ENCODE assay signal across 8 cellular contexts in genomic region chr13:114339779-114340534, GRCh38. TPM values are rescaled to one million over a fixed set of nuclear protein-coding genes. Genes with fewer than 3 reads are reported as not detected.
A peak's percentile ranks its signal among the peaks of the same experiment; 100 is the strongest.
DNase-seq lines count a peak whose midpoint lies in the region; ATAC-seq and TF ChIP-seq lines count a peak whose summit lies in the region.

No MANE protein-coding gene starts in this region.

- intact Hi-C loops in Right ventricle myocardium inferior (cut with DNase I) (no loop called here), cardiac septum (cut with DNase I) (no loop called here)
- intact Hi-C loops in activated CD4-positive, alpha-beta T cell treated with anti-CD3 and anti-CD28 coated beads for 36 hours (cut with DNase I, micrococcal nuclease), result no loop called here

- H3K27ac Mint-ChIP-seq in activated CD4-positive, alpha-beta T cell treated with anti-CD3 and anti-CD28 coated beads for 36 hours, result no peak overlapping the region
- H3K27ac Mint-ChIP-seq in endothelial cell (ENCODE audit: unreplicated experiment) (no peak overlapping the region), nephron progenitor cell (no peak overlapping the region)

- peak; percentile 70 for DNase-seq in Right ventricle myocardium inferior (ENCODE audit: missing footprints)
- DNase-seq in cardiac septum (ENCODE audit: low spot score), result no peak
- DNase-seq in NCI-H187 treated with DMSO at 0.1 percent for 48 hours (lab: John Stamatoyannopoulos, UW), result peak; percentile 35
- peak; percentile 61 for DNase-seq in activated CD4-positive, alpha-beta T cell treated with anti-CD3 and anti-CD28 coated beads for 36 hours
- DNase-seq in endothelial cell (ENCODE audit: low spot score), result no peak
- DNase-seq in nephron progenitor cell, result no peak
- DNase-seq in iPS-NIHi7 (ENCODE audit: extremely low spot score), result no peak

- H3K36me3 Mint-ChIP-seq in activated CD4-positive, alpha-beta T cell treated with anti-CD3 and anti-CD28 coated beads for 36 hours (ENCODE audit: low read depth), result no peaks in the 10 kb centered on the region
- no peaks in the 10 kb centered on the region for H3K36me3 Mint-ChIP-seq in endothelial cell (ENCODE audit: low read depth, unreplicated experiment)
- H3K36me3 Mint-ChIP-seq in nephron progenitor cell (ENCODE audit: low read depth), result no peaks in the 10 kb centered on the region

- no peaks in the 10 kb centered on the region for H3K27me3 Mint-ChIP-seq in activated CD4-positive, alpha-beta T cell treated with anti-CD3 and anti-CD28 coated beads for 36 hours
- H3K27me3 Mint-ChIP-seq in endothelial cell (ENCODE audit: unreplicated experiment) (no peaks in the 10 kb centered on the region), nephron progenitor cell (ENCODE audit: low read depth, poor library complexity) (peaks cover 8% of the 10 kb centered on the region)

- H3K9me3 Mint-ChIP-seq in activated CD4-positive, alpha-beta T cell treated with anti-CD3 and anti-CD28 coated beads for 36 hours (ENCODE audit: low read depth), result no peaks in the 10 kb centered on the region
- no peaks in the 10 kb centered on the region for H3K9me3 Mint-ChIP-seq in endothelial cell (ENCODE audit: unreplicated experiment)
- no peaks in the 10 kb centered on the region for H3K9me3 Mint-ChIP-seq in nephron progenitor cell

- H3K4me1 Mint-ChIP-seq in activated CD4-positive, alpha-beta T cell treated with anti-CD3 and anti-CD28 coated beads for 36 hours, result peaks cover 8% of the 10 kb centered on the region
- H3K4me1 Mint-ChIP-seq in endothelial cell (ENCODE audit: unreplicated experiment) (no peaks in the 10 kb centered on the region), nephron progenitor cell (peaks cover 22% of the 10 kb centered on the region)

- POLR2A ChIA-PET in activated CD4-positive, alpha-beta T cell treated with anti-CD3 and anti-CD28 coated beads for 36 hours (lab: Charles Lee), result interaction anchor here (0.6 to 0.7 kb wide), 2 partner anchors 17 to 703 kb away, joined by 3 read pairs; no protein-coding TSS in a partner anchor

- TF ChIP-seq CTCF in endothelial cell (IDR thresholded peaks at IDR 0.05; ENCODE audit: unreplicated experiment) (peak; percentile 36), nephron progenitor cell (IDR thresholded peaks at IDR 0.05) (peak; percentile 34)

- H3K4me3 Mint-ChIP-seq in activated CD4-positive, alpha-beta T cell treated with anti-CD3 and anti-CD28 coated beads for 36 hours, result no peak overlapping the region
- H3K4me3 Mint-ChIP-seq in endothelial cell (ENCODE audit: unreplicated experiment) (no peak overlapping the region), nephron progenitor cell (no peak overlapping the region)

- ATAC-seq in Right ventricle myocardium inferior (peak; percentile 46), HG03432 (IDR thresholded peaks at IDR 0.05; ENCODE audit: unreplicated experiment) (no peak)
- ATAC-seq in activated CD4-positive, alpha-beta T cell treated with anti-CD3 and anti-CD28 coated beads for 36 hours, result peak; percentile 78

- CTCF ChIA-PET in activated CD4-positive, alpha-beta T cell treated with anti-CD3 and anti-CD28 coated beads for 36 hours (lab: Charles Lee), result interaction anchor here (1.1 to 2.8 kb wide), 3 partner anchors 11 to 114 kb away, joined by 3 to 13 read pairs (median 3); no protein-coding TSS in a partner anchor

RNA-seq across cellular contexts. Expression of gene CHAMP1, which starts 25.7 kb away (rescaled TPM):
- total RNA-seq in Right ventricle myocardium inferior (7.7 TPM), cardiac septum (11.2 TPM), endothelial cell (ENCODE audit: unreplicated experiment) (21.6 TPM)
- 10 to 100 TPM; 39.4 to 54.3 TPM for total RNA-seq in activated CD4-positive, alpha-beta T cell treated with anti-CD3 and anti-CD28 coated beads for 36 hours

RNA-seq across cellular contexts. Expression of gene UPF3A, which starts 58.6 kb away (rescaled TPM):
- total RNA-seq in Right ventricle myocardium inferior (19.3 TPM), cardiac septum (28.8 TPM), endothelial cell (ENCODE audit: unreplicated experiment) (61.6 TPM)
- total RNA-seq in activated CD4-positive, alpha-beta T cell treated with anti-CD3 and anti-CD28 coated beads for 36 hours, result 10 to 100 TPM; 41.1 to 43.3 TPM

Comparison
In these comparisons a context has a peak if more than half of its experiments do, and no peak if none do; other contexts are left out.
1. DNase-seq: peak in Right ventricle myocardium inferior (single experiment), NCI-H187 treated with DMSO at 0.1 percent for 48 hours (single experiment) and activated CD4-positive, alpha-beta T cell treated with anti-CD3 and anti-CD28 coated beads for 36 hours (single experiment); none in cardiac septum (single experiment), endothelial cell (single experiment), nephron progenitor cell (single experiment) and iPS-NIHi7 (single experiment).